Comparison of ENCODE assay signal across 35 cellular contexts in the genomic region with DNA sequence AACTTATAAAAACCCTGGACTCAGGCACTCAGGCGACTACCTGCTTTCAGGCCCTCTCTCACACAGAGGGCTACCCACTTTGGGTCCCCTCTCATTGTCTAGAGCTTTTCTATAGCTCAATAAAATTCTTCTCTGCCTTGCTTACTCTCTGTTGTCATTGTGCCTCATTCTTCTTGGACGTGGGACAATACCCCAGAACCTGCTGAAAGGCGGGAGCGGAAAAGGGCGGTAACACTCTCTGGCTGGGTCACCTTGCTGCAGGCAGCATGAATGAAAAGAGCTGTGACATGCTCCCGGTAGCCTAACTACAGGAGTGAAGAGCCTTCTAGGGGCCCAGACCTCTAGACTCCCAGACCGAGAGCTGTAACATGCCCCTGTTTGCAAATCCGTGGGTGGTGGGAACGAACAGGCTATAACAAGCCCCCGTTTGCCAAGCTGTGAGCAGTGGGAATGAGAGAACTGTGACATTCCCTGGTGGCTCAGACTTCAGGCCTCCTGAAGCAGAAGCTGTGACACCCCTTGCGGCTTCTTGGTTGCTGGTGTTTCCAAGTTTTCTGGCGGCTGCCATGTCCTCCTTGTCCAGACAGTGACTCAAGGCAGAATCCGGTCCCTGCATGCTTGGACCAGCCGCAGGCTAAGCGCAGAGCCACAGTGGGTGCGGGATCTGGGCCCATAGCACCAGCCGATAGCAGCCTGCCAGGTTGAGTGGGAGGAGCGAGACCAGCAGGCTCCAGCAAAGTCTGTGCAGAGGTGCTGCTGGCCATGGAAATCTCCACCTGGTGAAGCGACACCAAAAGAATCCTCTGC.
A peak's percentile ranks its signal among the peaks of the same experiment; 100 is the strongest.
DNase-seq lines count a peak whose midpoint lies in the region; FAIRE-seq and TF ChIP-seq lines count a peak whose summit lies in the region.
"Had no signal": no experiment of that assay in that cellular context is flagged by ENCODE, and none has a peak within 500 bp of the region (broad histone marks: within the 10 kb centered on the region; RNA-seq: fewer than 3 reads in every experiment).

No MANE protein-coding gene starts in this region.

- FAIRE-seq in H1 (lab: Jason Lieb, UNC) = no peak
- FAIRE-seq: endothelial cell of umbilical vein, HepG2 had no signal

- WGBS in H9 (ENCODE audit: extremely low coverage, insufficient read length, low lambda C conversion rate) = no CpG with 5 or more reads among the region's 19 CpGs
- WGBS in H1 (ENCODE audit: extremely low coverage in 1 of 2, insufficient coverage in 1 of 2, insufficient read length in 1 of 2, insufficient replicate concordance in 2 of 2, low coverage in 1 of 2, low lambda C conversion rate in 2 of 2, missing lambda C conversion rate in 1 of 2), 2 experiments = 94% methylated on average over 18 of the region's 19 CpGs; no CpG with 5 or more reads in 1 of the 2 experiments
- WGBS in mesendoderm (ENCODE audit: extremely low coverage, insufficient coverage, low lambda C conversion rate) = no CpG with 5 or more reads among the region's 19 CpGs

- H3K14ac ChIP-seq in H9 (ENCODE audit: insufficient read depth, low read length) = no peak overlapping the region
- H3K14ac ChIP-seq in H1 (ENCODE audit: insufficient read length) = no peak overlapping the region

- no peaks in the 10 kb centered on the region for H3K79me1 ChIP-seq in H9 (ENCODE audit: insufficient read depth, low read depth, low read length, poor library complexity, severe bottlenecking)
- H3K79me1 ChIP-seq in H1 (ENCODE audit: low read depth, low read length) = no peaks in the 10 kb centered on the region
- H3K79me1 ChIP-seq in mesendoderm (ENCODE audit: low read length) = no peaks in the 10 kb centered on the region

- H3K4me2 ChIP-seq in H9 (ENCODE audit: insufficient read depth, insufficient read length, low read length) (no peak overlapping the region), H1 (ENCODE audit: insufficient read depth in 1 of 2, low read depth in 2 of 2, low read length in 2 of 2) (no peak overlapping the region), mesendoderm (ENCODE audit: low read length) (no peak overlapping the region)
- H3K4me2 ChIP-seq: BLaER1, SK-N-SH had no signal

- H2BK12ac ChIP-seq in H9 (ENCODE audit: insufficient read length, low read depth, low read length) = no peak overlapping the region
- no peak overlapping the region for H2BK12ac ChIP-seq in H1 (ENCODE audit: low read depth, low read length)

- no peak overlapping the region for H2BK120ac ChIP-seq in H9 (ENCODE audit: low read depth, low read length, poor library complexity, severe bottlenecking)
- H2BK120ac ChIP-seq in H1 (replicated peaks; ENCODE audit: low read depth, low read length) = no peak overlapping the region
- H2BK120ac ChIP-seq in mesendoderm (ENCODE audit: low read depth, low read length) = no peak overlapping the region

- TF ChIP-seq CTCF in H9 (conservative IDR thresholded peaks at IDR 0.05) = no peak
- no peak for TF ChIP-seq CTCF in H1 (IDR thresholded peaks at IDR 0.05; ENCODE audit: control extremely low read depth in 1 of 3, insufficient read depth in 1 of 3, low read depth in 1 of 3, low read length in 3 of 3)

- no peaks in the 10 kb centered on the region for H4K20me1 ChIP-seq in H9 (ENCODE audit: control insufficient read depth, insufficient read depth, insufficient read length)
- no peaks in the 10 kb centered on the region for H4K20me1 ChIP-seq in H1 (replicated peaks in 1 of 2; ENCODE audit: control insufficient read depth in 1 of 2, insufficient read depth in 2 of 2, low read length in 2 of 2)
- H4K20me1 ChIP-seq: BLaER1 had no signal

- POLR2A ChIA-PET in H1 (lab: Charles Lee; ENCODE audit: partially characterized antibody) = no interaction called here

- no peak overlapping the region for H2BK15ac ChIP-seq in H9 (ENCODE audit: low read depth, low read length)
- no peak overlapping the region for H2BK15ac ChIP-seq in H1 (ENCODE audit: low read length)
- H2BK15ac ChIP-seq in mesendoderm (replicated peaks; ENCODE audit: low read depth) = no peak overlapping the region

- H3K18ac ChIP-seq in H9 (ENCODE audit: insufficient read length, low read depth, low read length) = no peak overlapping the region
- no peak overlapping the region for H3K18ac ChIP-seq in H1 (ENCODE audit: extremely low read depth, low read length)
- no peak overlapping the region for H3K18ac ChIP-seq in mesendoderm (ENCODE audit: low read length)

- H3K4ac ChIP-seq in H9 (ENCODE audit: low read depth, low read length) (no peak overlapping the region), H1 (replicated peaks; ENCODE audit: insufficient read length, low read depth, low read length) (no peak overlapping the region), mesendoderm (ENCODE audit: low read depth, low read length) (no peak overlapping the region)

- no peak overlapping the region for H3K9ac ChIP-seq in H9 (ENCODE audit: extremely low read depth, insufficient read length, low read length)
- no peak overlapping the region for H3K9ac ChIP-seq in H1 (replicated peaks in 1 of 4; ENCODE audit: extremely low read depth in 1 of 4, low read depth in 3 of 4, low read length in 3 of 4)
- H3K9ac ChIP-seq in mesendoderm (ENCODE audit: low read length) = no peak overlapping the region
- H3K9ac ChIP-seq: BLaER1, SK-N-SH had no signal

- no peak overlapping the region for H2BK20ac ChIP-seq in H9 (ENCODE audit: low read depth, low read length, poor library complexity, severe bottlenecking)
- H2BK20ac ChIP-seq in H1 (ENCODE audit: low read length) = no peak overlapping the region

- H3K27ac ChIP-seq in H9 (ENCODE audit: insufficient read length, low read depth, low read length) = no peak overlapping the region
- H3K27ac ChIP-seq in H1 (ENCODE audit: low read depth, low read length) = no peak overlapping the region
- H3K27ac ChIP-seq in mesendoderm (ENCODE audit: low read depth, low read length) = no peak overlapping the region
- H3K27ac ChIP-seq: BLaER1, body of pancreas, neutrophil, prostate gland, right lobe of liver, spleen, thoracic aorta, vagina had no signal

- no peak overlapping the region for H3K56ac ChIP-seq in H9 (ENCODE audit: insufficient read length, low read depth, low read length)
- no peak overlapping the region for H3K56ac ChIP-seq in H1 (replicated peaks; ENCODE audit: insufficient read length, low read depth, low read length)
- no peak overlapping the region for H3K56ac ChIP-seq in mesendoderm (ENCODE audit: low read length)

- H2AK5ac ChIP-seq in H9 (ENCODE audit: insufficient read length, low read length) (no peak overlapping the region), H1 (ENCODE audit: low read depth, low read length) (no peak overlapping the region), mesendoderm (ENCODE audit: low read length) (no peak overlapping the region)

- TF ChIP-seq EP300 in H1 (IDR thresholded peaks at IDR 0.05; ENCODE audit: borderline replicate concordance in 1 of 2, low read depth in 2 of 2, low read length in 2 of 2) = no peak

- H2BK5ac ChIP-seq in H9 (ENCODE audit: insufficient read length, low read length) (no peak overlapping the region), H1 (ENCODE audit: low read depth, low read length) (no peak overlapping the region), mesendoderm (ENCODE audit: low read length) (no peak overlapping the region)

- H3K4me3 Mint-ChIP-seq in H9 = no peak overlapping the region
- H3K4me3 Mint-ChIP-seq: activated naive CD4-positive, alpha-beta T cell treated with anti-CD3 and anti-CD28 coated beads for 36 hours; mesothelial cell of epicardium; stimulated activated naive CD8-positive, alpha-beta T cell treated with anti-CD3 and anti-CD28 coated beads, Interleukin-15, amount 100 ng/mL, for 72 hours; T-helper 1 cell treated with Interleukin-12 subunit alpha and Interleukin-12 subunit beta and Interleukin-4 antibody, amounts not matched to agents 30 μg/mL and 1 μg/mL, for 36 hours had no signal

- no peak overlapping the region for H4K91ac ChIP-seq in H9 (ENCODE audit: insufficient read length, low read depth, low read length)
- no peak overlapping the region for H4K91ac ChIP-seq in H1 (replicated peaks; ENCODE audit: insufficient read length, low read length)

- H3K36me3 ChIP-seq in H1 (ENCODE audit: control insufficient read depth in 2 of 4, insufficient read depth in 4 of 4, low read length in 3 of 4) (no peaks in the 10 kb centered on the region; a peak in 1 of 8 replicates), mesendoderm (ENCODE audit: control insufficient read depth, insufficient read depth, low read length) (no peaks in the 10 kb centered on the region)
- H3K36me3 ChIP-seq: BLaER1, neutrophil, prostate gland, right lobe of liver, spleen, thoracic aorta, vagina had no signal

- H3K23me2 ChIP-seq in H9 (ENCODE audit: insufficient read length, low read depth, low read length, poor library complexity, severe bottlenecking) = no peaks in the 10 kb centered on the region
- no peaks in the 10 kb centered on the region for H3K23me2 ChIP-seq in H1 (ENCODE audit: low read depth, low read length)

- H4K8ac ChIP-seq in H9 (replicated peaks; ENCODE audit: insufficient read length, low read depth, low read length) (no peak overlapping the region), H1 (ENCODE audit: extremely low read depth, insufficient read depth, low read length) (no peak overlapping the region), mesendoderm (ENCODE audit: low read depth, low read length) (no peak overlapping the region)

- DNase-seq in H9 = peak; percentile 31
- peak; percentile 1 for DNase-seq in NCI-H69 (lab: John Stamatoyannopoulos, UW)
- no peak for DNase-seq in H1 (ENCODE audit: low read depth in 1 of 2, low spot score in 2 of 2)
- peak; percentile 47 for DNase-seq in mesendoderm
- DNase-seq in Ammon's horn (ENCODE audit: low spot score) = no peak
- no peak for DNase-seq in activated CD4-positive, alpha-beta T cell treated with anti-CD3 and anti-CD28 coated beads, Interleukin-2, amount 50 U/mL, for 48 hours
- no peak for DNase-seq in activated gamma-delta T cell treated with Interleukin-2 at 50 U/mL for 16 hours
- DNase-seq: activated CD4-positive, alpha-beta T cell treated with anti-CD3 and anti-CD28 coated beads, Interleukin-2, amount 50 U/mL, for 4 hours; activated naive CD4-positive, alpha-beta T cell treated with anti-CD3 and anti-CD28 coated beads for 36 hours; body of pancreas; cerebellar nuclear complex; DMS153; glutamatergic neuron; H7; Karpas-422; left ventricle myocardium superior; NCI-H1436; NCI-H2107; NCI-H524; NK-92 treated with Interleukin-12 subunit alpha and Interleukin-12 subunit beta, amount 100 ng/mL, for 24 hours; PC-3; right lobe of liver; SK-N-SH; spleen; stimulated activated CD4-positive, alpha-beta T cell treated with anti-CD3 and anti-CD28 coated beads, Interleukin-2, amount 100 ng/mL, for 24 hours; stimulated activated naive CD8-positive, alpha-beta T cell treated with anti-CD3 and anti-CD28 coated beads, Interleukin-15, amount 100 ng/mL, for 72 hours had no signal

- no peak overlapping the region for H2AFZ ChIP-seq in H9 (ENCODE audit: low read length)
- peak overlapping the region; percentile 79 for H2AFZ ChIP-seq in H1 (ENCODE audit: low read length)

- H3K4me3 ChIP-seq in H1 (ENCODE audit: extremely low read depth in 1 of 4, insufficient read depth in 2 of 4, low read depth in 3 of 4, low read length in 4 of 4) (no peak overlapping the region), mesendoderm (ENCODE audit: low read length) (no peak overlapping the region)
- H3K4me3 ChIP-seq: BLaER1, body of pancreas, prostate gland, right lobe of liver, spleen, thoracic aorta, vagina had no signal

- no peaks in the 10 kb centered on the region for H3K4me1 Mint-ChIP-seq in H9
- H3K4me1 Mint-ChIP-seq: stimulated activated naive CD8-positive, alpha-beta T cell treated with anti-CD3 and anti-CD28 coated beads, Interleukin-15, amount 100 ng/mL, for 72 hours had no signal

- H3K9me3 ChIP-seq in H9 (ENCODE audit: control insufficient read depth, low read depth, low read length) = peaks cover 6% of the 10 kb centered on the region
- H3K9me3 ChIP-seq in H1 (ENCODE audit: insufficient read depth in 2 of 2, low read depth in 1 of 2, low read length in 1 of 2) = no peaks in the 10 kb centered on the region
- H3K9me3 ChIP-seq: neutrophil, prostate gland, right lobe of liver, thoracic aorta, vagina had no signal

- no peaks in the 10 kb centered on the region for H3K27me3 ChIP-seq in H9 (ENCODE audit: insufficient read depth, low read length)
- no peaks in the 10 kb centered on the region for H3K27me3 ChIP-seq in H1 (replicated peaks in 1 of 4; ENCODE audit: control insufficient read depth in 3 of 4, extremely low read depth in 1 of 4, insufficient read depth in 3 of 4, low read length in 3 of 4)
- H3K27me3 ChIP-seq in mesendoderm (ENCODE audit: insufficient read depth, low read length, poor library complexity) = no peaks in the 10 kb centered on the region
- H3K27me3 ChIP-seq: BLaER1, body of pancreas, neutrophil, right lobe of liver, spleen, vagina had no signal

- TF ChIP-seq RAD21 in H1 (IDR thresholded peaks at IDR 0.05 in 1 of 2, conservative IDR thresholded peaks at IDR 0.05 in 1 of 2; ENCODE audit: low read depth in 2 of 2, low read length in 2 of 2) = no peak

- H3K79me2 ChIP-seq in H9 (ENCODE audit: insufficient read depth, low read length) (no peaks in the 10 kb centered on the region), H1 (ENCODE audit: control insufficient read depth in 1 of 2, insufficient read depth in 2 of 2, low read length in 2 of 2) (no peaks in the 10 kb centered on the region), mesendoderm (ENCODE audit: control insufficient read depth, insufficient read depth, low read length) (no peaks in the 10 kb centered on the region)

- no peak overlapping the region for H3K27ac Mint-ChIP-seq in H9
- H3K27ac Mint-ChIP-seq: activated naive CD4-positive, alpha-beta T cell treated with anti-CD3 and anti-CD28 coated beads for 36 hours; mesothelial cell of epicardium; stimulated activated naive CD8-positive, alpha-beta T cell treated with anti-CD3 and anti-CD28 coated beads, Interleukin-15, amount 100 ng/mL, for 72 hours; T-helper 1 cell treated with Interleukin-12 subunit alpha and Interleukin-12 subunit beta and Interleukin-4 antibody, amounts not matched to agents 30 μg/mL and 1 μg/mL, for 36 hours had no signal

- peaks cover 4 to 20% (median 7%) of the 10 kb centered on the region in 3 experiments for H3K36me3 Mint-ChIP-seq in H9 (ENCODE audit: insufficient read depth in 1 of 3, low read depth in 3 of 3)

- H3T11ph ChIP-seq in H9 (ENCODE audit: low read length) = no peak overlapping the region

- H3K9me3 Mint-ChIP-seq in H9 = peaks cover 11 to 14% of the 10 kb centered on the region in 2 experiments
- H3K9me3 Mint-ChIP-seq: activated naive CD4-positive, alpha-beta T cell treated with anti-CD3 and anti-CD28 coated beads for 36 hours; stimulated activated naive CD8-positive, alpha-beta T cell treated with anti-CD3 and anti-CD28 coated beads, Interleukin-15, amount 100 ng/mL, for 72 hours had no signal

- H3K4me1 ChIP-seq in H9 (ENCODE audit: insufficient read depth, low read length) = no peaks in the 10 kb centered on the region
- no peaks in the 10 kb centered on the region for H3K4me1 ChIP-seq in H1 (replicated peaks in 1 of 4; ENCODE audit: control insufficient read depth in 3 of 4, insufficient read depth in 4 of 4, low read length in 3 of 4)
- H3K4me1 ChIP-seq in mesendoderm (ENCODE audit: control insufficient read depth, low read depth, low read length) = no peaks in the 10 kb centered on the region
- H3K4me1 ChIP-seq: BLaER1, body of pancreas, prostate gland, right lobe of liver, spleen, vagina had no signal

- H4K5ac ChIP-seq in H9 (ENCODE audit: insufficient read length, low read depth, low read length) (no peak overlapping the region), H1 (ENCODE audit: insufficient read length, low read depth, low read length) (no peak overlapping the region), mesendoderm (ENCODE audit: low read length) (no peak overlapping the region)

- no peaks in the 10 kb centered on the region for H3K27me3 Mint-ChIP-seq in H9 (ENCODE audit: low read depth)
- H3K27me3 Mint-ChIP-seq: stimulated activated naive CD8-positive, alpha-beta T cell treated with anti-CD3 and anti-CD28 coated beads, Interleukin-15, amount 100 ng/mL, for 72 hours had no signal

- CTCF ChIA-PET in H1 (lab: Charles Lee; ENCODE audit: partially characterized antibody) = interaction anchor here (0.6 kb wide), 1 partner anchor 136 kb away, joined by 3 read pairs; no protein-coding TSS in a partner anchor

- TF ChIP-seq POLR2A in H1 (IDR thresholded peaks at IDR 0.05; ENCODE audit: control extremely low read depth in 1 of 2, low read depth in 2 of 2, low read length in 2 of 2) = no peak

- H3K23ac ChIP-seq in H9 (ENCODE audit: insufficient read length, low read depth, low read length) = no peak overlapping the region
- no peak overlapping the region for H3K23ac ChIP-seq in H1 (ENCODE audit: insufficient read length)
- H3K23ac ChIP-seq in mesendoderm (ENCODE audit: low read length) = no peak overlapping the region

Comparison
In these comparisons a context has a peak if more than half of its experiments do, and no peak if none do; other contexts are left out.
1. DNase-seq: peak in H9 (single experiment), NCI-H69 (single experiment) and mesendoderm (single experiment); none in H1 (0 of 2), Ammon's horn (single experiment), activated CD4-positive, alpha-beta T cell treated with anti-CD3 and anti-CD28 coated beads, Interleukin-2, amount 50 U/mL, for 48 hours (0 of 2) and activated gamma-delta T cell treated with Interleukin-2 at 50 U/mL for 16 hours (single experiment).